In the genomic region with DNA sequence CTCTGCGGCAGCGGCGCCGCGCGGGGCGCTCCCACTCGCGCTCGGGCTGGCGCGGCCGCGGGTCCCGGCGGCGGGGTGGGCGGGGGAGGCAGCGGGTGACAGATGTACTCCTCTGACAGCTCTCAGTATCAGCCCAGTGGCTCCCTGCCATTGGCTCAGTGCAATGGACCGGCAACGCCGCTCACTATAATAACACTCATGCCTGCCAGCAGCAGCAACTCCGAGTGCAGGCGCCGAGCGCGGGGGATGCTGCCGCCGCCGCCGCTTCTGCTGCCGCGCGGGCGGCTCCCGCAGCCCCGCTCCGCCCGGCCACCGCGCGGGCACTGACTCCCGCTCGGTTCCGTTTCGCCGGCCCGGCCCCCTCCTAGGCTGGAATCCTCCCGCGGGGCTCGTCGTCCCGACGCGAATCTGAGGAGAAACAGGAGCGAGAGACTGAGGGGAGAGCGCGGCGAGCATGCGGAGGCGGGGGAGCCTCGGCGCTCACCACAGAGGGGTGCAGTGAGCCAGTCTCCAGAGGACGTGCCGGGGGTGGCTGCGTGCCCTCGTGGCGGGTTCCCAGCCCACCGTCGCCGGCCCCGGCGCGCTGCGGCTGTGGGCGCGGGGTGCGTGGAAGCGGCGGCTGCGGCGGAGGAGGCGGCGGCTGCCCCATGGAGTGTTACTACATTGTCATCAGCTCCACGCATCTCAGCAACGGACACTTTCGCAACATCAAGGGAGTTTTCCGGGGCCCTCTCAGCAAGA, we compare ENCODE assay signal across 8 cellular contexts. TPM values are rescaled to one million over a fixed set of nuclear protein-coding genes. Genes with fewer than 3 reads are reported as not detected.
A peak's percentile ranks its signal among the peaks of the same experiment; 100 is the strongest.
DNase-seq lines count a peak whose midpoint lies in the region; ATAC-seq and TF ChIP-seq lines count a peak whose summit lies in the region.

A gene (plus strand): TSS at position 217 of the 741 bp plus-strand sequence. CDS start 431 bp downstream, at position 648.

- DNase-seq in GM10266 (ENCODE audit: extremely low spot score) (peak; percentile 91), OCI-M1 (lab: John Stamatoyannopoulos, UW) (peak; percentile 84), renal cortical epithelial cell (ENCODE audit: low read depth) (peak; percentile 19)
- no peak for DNase-seq in central memory CD4-positive, alpha-beta T cell

- no peaks in the 10 kb centered on the region for H3K36me3 ChIP-seq in iPS-15b (ENCODE audit: control insufficient read depth, insufficient read depth, low read length)

- TF ChIP-seq CTCF in GM10266 (IDR thresholded peaks at IDR 0.05; ENCODE audit: control insufficient read depth, insufficient read depth, low read depth, missing control alignments) (no peak), brain (conservative IDR thresholded peaks at IDR 0.05) (no peak)

- peak within 1 kb of the TSS; percentile 93 to 100 (median 97) for H3K4me3 Mint-ChIP-seq in brain

- H3K27ac Mint-ChIP-seq in brain: peak within 1 kb of the TSS; percentile 92 to 99 (median 94)

- H3K27me3 Mint-ChIP-seq in brain: peaks cover 11% of the 10 kb centered on the region

- peaks cover 45% of the 10 kb centered on the region for H3K4me1 Mint-ChIP-seq in brain

- peak within 1 kb of the TSS; percentile 55 for H3K4me3 ChIP-seq in iPS-15b (ENCODE audit: low read depth, low read length)

- H3K9me3 Mint-ChIP-seq in brain: no peaks in the 10 kb centered on the region

- no peak within 1 kb of the TSS for H3K9ac ChIP-seq in iPS-15b (ENCODE audit: low read depth, low read length)

- ATAC-seq in GM21423 (IDR thresholded peaks at IDR 0.05; ENCODE audit: unreplicated experiment) (peak; percentile 83), HG03571 (IDR thresholded peaks at IDR 0.05; ENCODE audit: unreplicated experiment) (peak; percentile 75)

- H3K36me3 Mint-ChIP-seq in brain: no peaks in the 10 kb centered on the region

- peaks cover 43% of the 10 kb centered on the region for H3K27me3 ChIP-seq in iPS-15b (ENCODE audit: control insufficient read depth, insufficient read depth, low read length)

- peaks cover 6% of the 10 kb centered on the region for H3K4me1 ChIP-seq in iPS-15b (ENCODE audit: control insufficient read depth, insufficient read depth, low read length)

- no peaks in the 10 kb centered on the region for H3K9me3 ChIP-seq in iPS-15b (ENCODE audit: control insufficient read depth, insufficient read depth, low read length)

RNA-seq across cellular contexts. Expression of the gene that starts here (rescaled TPM):
- polyA plus RNA-seq in brain (ENCODE audit: insufficient read depth, low read depth, low replicate concordance): 1.3 TPM
- total RNA-seq in renal cortical epithelial cell: 0.10 TPM in 1 of 2 replicates, not detected in the other

Comparison
In these comparisons a context has a peak if more than half of its experiments do, and no peak if none do; other contexts are left out.
1. Peak in DNase-seq in renal cortical epithelial cell; RNA of the gene not detected or under 1 TPM.